ENCODE assay signal across 1 cellular context in the genomic region with DNA sequence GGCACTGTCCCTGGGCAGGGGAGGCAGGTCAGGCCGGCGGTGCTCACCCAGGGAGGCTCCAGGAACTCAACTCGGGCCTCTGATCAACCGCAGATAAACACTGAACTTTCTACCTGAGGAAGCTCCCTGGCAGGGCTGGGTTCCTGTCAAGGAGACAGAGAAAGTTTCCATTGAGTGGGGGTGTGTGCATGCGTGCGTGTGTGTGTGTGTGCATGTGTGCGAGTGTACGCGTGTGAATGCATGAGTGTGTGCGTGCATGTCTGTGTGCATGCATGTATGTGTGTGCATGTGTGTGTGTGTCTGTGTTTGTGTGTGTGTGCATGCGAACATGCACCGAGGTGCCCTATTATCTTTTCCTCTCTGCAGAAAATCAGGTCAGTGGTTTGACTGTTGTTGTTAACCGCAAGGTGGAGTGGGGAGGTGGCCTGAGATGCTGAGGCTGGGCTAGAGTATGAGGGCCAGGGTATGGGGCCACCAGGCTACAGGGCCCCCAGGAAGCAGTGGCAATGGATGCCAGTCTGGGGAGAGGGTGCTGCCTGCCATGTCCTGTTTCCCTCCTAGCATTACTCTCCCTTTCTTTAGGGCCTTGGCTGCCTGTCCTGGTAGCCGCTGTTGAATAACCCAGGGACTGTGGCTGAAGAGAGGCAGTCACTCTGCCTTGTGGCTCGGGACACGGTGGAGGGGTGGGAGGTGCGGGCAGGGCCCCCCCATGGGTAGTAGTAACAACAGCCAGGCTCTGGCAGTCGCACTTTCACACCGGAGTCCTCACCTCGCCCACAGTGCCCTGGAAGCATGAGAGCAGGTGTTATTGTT.
TF ChIP-seq lines count a peak whose summit lies in the region.

No MANE protein-coding gene starts in this region.

TF ChIP-seq in HepG2, 621 proteins besides CTCF, POLR2A, EP300 and RAD21 (continued from another document and continues in another):
- TF ChIP-seq, protein P1, sequence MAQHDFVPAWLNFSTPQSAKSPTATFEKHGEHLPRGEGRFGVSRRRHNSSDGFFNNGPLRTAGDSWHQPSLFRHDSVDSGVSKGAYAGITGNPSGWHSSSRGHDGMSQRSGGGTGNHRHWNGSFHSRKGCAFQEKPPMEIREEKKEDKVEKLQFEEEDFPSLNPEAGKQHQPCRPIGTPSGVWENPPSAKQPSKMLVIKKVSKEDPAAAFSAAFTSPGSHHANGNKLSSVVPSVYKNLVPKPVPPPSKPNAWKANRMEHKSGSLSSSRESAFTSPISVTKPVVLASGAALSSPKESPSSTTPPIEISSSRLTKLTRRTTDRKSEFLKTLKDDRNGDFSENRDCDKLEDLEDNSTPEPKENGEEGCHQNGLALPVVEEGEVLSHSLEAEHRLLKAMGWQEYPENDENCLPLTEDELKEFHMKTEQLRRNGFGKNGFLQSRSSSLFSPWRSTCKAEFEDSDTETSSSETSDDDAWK (CRISPR knock-in tag; IDR thresholded peaks at IDR 0.05), result no peak
- 0 out of 2 replicates have a peak, but pooled peaks have one; percentile 3 for TF ChIP-seq MEIS2 (CRISPR knock-in tag; IDR thresholded peaks at IDR 0.05)
- TF ChIP-seq, protein P2, sequence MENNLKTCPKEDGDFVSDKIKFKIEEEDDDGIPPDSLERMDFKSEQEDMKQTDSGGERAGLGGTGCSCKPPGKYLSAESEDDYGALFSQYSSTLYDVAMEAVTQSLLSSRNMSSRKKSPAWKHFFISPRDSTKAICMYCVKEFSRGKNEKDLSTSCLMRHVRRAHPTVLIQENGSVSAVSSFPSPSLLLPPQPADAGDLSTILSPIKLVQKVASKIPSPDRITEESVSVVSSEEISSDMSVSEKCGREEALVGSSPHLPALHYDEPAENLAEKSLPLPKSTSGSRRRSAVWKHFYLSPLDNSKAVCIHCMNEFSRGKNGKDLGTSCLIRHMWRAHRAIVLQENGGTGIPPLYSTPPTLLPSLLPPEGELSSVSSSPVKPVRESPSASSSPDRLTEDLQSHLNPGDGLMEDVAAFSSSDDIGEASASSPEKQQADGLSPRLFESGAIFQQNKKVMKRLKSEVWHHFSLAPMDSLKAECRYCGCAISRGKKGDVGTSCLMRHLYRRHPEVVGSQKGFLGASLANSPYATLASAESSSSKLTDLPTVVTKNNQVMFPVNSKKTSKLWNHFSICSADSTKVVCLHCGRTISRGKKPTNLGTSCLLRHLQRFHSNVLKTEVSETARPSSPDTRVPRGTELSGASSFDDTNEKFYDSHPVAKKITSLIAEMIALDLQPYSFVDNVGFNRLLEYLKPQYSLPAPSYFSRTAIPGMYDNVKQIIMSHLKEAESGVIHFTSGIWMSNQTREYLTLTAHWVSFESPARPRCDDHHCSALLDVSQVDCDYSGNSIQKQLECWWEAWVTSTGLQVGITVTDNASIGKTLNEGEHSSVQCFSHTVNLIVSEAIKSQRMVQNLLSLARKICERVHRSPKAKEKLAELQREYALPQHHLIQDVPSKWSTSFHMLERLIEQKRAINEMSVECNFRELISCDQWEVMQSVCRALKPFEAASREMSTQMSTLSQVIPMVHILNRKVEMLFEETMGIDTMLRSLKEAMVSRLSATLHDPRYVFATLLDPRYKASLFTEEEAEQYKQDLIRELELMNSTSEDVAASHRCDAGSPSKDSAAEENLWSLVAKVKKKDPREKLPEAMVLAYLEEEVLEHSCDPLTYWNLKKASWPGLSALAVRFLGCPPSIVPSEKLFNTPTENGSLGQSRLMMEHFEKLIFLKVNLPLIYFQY (CRISPR knock-in tag; IDR thresholded peaks at IDR 0.05; ENCODE audit: borderline replicate concordance), result no peak
- TF ChIP-seq, protein P3, sequence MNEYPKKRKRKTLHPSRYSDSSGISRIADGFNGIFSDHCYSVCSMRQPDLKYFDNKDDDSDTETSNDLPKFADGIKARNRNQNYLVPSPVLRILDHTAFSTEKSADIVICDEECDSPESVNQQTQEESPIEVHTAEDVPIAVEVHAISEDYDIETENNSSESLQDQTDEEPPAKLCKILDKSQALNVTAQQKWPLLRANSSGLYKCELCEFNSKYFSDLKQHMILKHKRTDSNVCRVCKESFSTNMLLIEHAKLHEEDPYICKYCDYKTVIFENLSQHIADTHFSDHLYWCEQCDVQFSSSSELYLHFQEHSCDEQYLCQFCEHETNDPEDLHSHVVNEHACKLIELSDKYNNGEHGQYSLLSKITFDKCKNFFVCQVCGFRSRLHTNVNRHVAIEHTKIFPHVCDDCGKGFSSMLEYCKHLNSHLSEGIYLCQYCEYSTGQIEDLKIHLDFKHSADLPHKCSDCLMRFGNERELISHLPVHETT (CRISPR knock-in tag; conservative IDR thresholded peaks at IDR 0.05), result no peak
- TF ChIP-seq ZFY (CRISPR knock-in tag; IDR thresholded peaks at IDR 0.05), result peak; percentile 43; the same call in 1 of the 2 replicates
- TF ChIP-seq POGZ (CRISPR knock-in tag; IDR thresholded peaks at IDR 0.05), result peak; percentile 15; the same call in 1 of the 2 replicates
- no peak for TF ChIP-seq SIX1 (CRISPR knock-in tag; IDR thresholded peaks at IDR 0.05; ENCODE audit: borderline replicate concordance)
- TF ChIP-seq ZBTB7A (CRISPR knock-in tag; IDR thresholded peaks at IDR 0.05), result no peak
- no peak for TF ChIP-seq ZFP82 (CRISPR knock-in tag; IDR thresholded peaks at IDR 0.05; ENCODE audit: borderline replicate concordance)
- no peak for TF ChIP-seq FOXO1 (CRISPR knock-in tag; IDR thresholded peaks at IDR 0.05)
- TF ChIP-seq, protein P4, sequence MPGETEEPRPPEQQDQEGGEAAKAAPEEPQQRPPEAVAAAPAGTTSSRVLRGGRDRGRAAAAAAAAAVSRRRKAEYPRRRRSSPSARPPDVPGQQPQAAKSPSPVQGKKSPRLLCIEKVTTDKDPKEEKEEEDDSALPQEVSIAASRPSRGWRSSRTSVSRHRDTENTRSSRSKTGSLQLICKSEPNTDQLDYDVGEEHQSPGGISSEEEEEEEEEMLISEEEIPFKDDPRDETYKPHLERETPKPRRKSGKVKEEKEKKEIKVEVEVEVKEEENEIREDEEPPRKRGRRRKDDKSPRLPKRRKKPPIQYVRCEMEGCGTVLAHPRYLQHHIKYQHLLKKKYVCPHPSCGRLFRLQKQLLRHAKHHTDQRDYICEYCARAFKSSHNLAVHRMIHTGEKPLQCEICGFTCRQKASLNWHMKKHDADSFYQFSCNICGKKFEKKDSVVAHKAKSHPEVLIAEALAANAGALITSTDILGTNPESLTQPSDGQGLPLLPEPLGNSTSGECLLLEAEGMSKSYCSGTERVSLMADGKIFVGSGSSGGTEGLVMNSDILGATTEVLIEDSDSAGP (CRISPR knock-in tag; IDR thresholded peaks at IDR 0.05; ENCODE audit: borderline replicate concordance), result no peak; the same call in 1 of the 2 replicates
- TF ChIP-seq ZNF205 (CRISPR knock-in tag; IDR thresholded peaks at IDR 0.05), result no peak
- no peak for TF ChIP-seq ZNF839 (CRISPR knock-in tag; IDR thresholded peaks at IDR 0.05; ENCODE audit: borderline replicate concordance)
- TF ChIP-seq, protein P5, sequence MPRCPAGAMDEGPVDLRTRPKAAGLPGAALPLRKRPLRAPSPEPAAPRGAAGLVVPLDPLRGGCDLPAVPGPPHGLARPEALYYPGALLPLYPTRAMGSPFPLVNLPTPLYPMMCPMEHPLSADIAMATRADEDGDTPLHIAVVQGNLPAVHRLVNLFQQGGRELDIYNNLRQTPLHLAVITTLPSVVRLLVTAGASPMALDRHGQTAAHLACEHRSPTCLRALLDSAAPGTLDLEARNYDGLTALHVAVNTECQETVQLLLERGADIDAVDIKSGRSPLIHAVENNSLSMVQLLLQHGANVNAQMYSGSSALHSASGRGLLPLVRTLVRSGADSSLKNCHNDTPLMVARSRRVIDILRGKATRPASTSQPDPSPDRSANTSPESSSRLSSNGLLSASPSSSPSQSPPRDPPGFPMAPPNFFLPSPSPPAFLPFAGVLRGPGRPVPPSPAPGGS (CRISPR knock-in tag; IDR thresholded peaks at IDR 0.05), result no peak
- TF ChIP-seq, protein P6, sequence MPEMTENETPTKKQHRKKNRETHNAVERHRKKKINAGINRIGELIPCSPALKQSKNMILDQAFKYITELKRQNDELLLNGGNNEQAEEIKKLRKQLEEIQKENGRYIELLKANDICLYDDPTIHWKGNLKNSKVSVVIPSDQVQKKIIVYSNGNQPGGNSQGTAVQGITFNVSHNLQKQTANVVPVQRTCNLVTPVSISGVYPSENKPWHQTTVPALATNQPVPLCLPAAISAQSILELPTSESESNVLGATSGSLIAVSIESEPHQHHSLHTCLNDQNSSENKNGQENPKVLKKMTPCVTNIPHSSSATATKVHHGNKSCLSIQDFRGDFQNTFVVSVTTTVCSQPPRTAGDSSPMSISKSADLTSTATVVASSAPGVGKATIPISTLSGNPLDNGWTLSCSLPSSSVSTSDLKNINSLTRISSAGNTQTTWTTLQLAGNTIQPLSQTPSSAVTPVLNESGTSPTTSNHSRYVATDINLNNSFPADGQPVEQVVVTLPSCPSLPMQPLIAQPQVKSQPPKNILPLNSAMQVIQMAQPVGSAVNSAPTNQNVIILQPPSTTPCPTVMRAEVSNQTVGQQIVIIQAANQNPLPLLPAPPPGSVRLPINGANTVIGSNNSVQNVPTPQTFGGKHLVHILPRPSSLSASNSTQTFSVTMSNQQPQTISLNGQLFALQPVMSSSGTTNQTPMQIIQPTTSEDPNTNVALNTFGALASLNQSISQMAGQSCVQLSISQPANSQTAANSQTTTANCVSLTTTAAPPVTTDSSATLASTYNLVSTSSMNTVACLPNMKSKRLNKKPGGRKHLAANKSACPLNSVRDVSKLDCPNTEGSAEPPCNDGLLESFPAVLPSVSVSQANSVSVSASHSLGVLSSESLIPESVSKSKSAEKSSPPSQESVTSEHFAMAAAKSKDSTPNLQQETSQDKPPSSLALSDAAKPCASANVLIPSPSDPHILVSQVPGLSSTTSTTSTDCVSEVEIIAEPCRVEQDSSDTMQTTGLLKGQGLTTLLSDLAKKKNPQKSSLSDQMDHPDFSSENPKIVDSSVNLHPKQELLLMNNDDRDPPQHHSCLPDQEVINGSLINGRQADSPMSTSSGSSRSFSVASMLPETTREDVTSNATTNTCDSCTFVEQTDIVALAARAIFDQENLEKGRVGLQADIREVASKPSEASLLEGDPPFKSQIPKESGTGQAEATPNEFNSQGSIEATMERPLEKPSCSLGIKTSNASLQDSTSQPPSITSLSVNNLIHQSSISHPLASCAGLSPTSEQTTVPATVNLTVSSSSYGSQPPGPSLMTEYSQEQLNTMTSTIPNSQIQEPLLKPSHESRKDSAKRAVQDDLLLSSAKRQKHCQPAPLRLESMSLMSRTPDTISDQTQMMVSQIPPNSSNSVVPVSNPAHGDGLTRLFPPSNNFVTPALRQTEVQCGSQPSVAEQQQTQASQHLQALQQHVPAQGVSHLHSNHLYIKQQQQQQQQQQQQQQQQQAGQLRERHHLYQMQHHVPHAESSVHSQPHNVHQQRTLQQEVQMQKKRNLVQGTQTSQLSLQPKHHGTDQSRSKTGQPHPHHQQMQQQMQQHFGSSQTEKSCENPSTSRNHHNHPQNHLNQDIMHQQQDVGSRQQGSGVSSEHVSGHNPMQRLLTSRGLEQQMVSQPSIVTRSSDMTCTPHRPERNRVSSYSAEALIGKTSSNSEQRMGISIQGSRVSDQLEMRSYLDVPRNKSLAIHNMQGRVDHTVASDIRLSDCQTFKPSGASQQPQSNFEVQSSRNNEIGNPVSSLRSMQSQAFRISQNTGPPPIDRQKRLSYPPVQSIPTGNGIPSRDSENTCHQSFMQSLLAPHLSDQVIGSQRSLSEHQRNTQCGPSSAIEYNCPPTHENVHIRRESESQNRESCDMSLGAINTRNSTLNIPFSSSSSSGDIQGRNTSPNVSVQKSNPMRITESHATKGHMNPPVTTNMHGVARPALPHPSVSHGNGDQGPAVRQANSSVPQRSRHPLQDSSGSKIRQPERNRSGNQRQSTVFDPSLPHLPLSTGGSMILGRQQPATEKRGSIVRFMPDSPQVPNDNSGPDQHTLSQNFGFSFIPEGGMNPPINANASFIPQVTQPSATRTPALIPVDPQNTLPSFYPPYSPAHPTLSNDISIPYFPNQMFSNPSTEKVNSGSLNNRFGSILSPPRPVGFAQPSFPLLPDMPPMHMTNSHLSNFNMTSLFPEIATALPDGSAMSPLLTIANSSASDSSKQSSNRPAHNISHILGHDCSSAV (CRISPR knock-in tag; IDR thresholded peaks at IDR 0.05; ENCODE audit: borderline replicate concordance), result no peak
- TF ChIP-seq JARID2 (CRISPR knock-in tag; IDR thresholded peaks at IDR 0.05; ENCODE audit: insufficient replicate concordance), result no peak
- TF ChIP-seq TBL1XR1 (IDR thresholded peaks at IDR 0.05; ENCODE audit: borderline replicate concordance, low read length, partially characterized antibody), result no peak
- TF ChIP-seq EEA1 (CRISPR knock-in tag; IDR thresholded peaks at IDR 0.05; ENCODE audit: borderline replicate concordance), result no peak
- TF ChIP-seq, protein P7, sequence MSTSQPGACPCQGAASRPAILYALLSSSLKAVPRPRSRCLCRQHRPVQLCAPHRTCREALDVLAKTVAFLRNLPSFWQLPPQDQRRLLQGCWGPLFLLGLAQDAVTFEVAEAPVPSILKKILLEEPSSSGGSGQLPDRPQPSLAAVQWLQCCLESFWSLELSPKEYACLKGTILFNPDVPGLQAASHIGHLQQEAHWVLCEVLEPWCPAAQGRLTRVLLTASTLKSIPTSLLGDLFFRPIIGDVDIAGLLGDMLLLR (CRISPR knock-in tag; IDR thresholded peaks at IDR 0.05), result no peak
- no peak for TF ChIP-seq JDP2 (CRISPR knock-in tag; IDR thresholded peaks at IDR 0.05; ENCODE audit: borderline replicate concordance)
- TF ChIP-seq, protein P8, sequence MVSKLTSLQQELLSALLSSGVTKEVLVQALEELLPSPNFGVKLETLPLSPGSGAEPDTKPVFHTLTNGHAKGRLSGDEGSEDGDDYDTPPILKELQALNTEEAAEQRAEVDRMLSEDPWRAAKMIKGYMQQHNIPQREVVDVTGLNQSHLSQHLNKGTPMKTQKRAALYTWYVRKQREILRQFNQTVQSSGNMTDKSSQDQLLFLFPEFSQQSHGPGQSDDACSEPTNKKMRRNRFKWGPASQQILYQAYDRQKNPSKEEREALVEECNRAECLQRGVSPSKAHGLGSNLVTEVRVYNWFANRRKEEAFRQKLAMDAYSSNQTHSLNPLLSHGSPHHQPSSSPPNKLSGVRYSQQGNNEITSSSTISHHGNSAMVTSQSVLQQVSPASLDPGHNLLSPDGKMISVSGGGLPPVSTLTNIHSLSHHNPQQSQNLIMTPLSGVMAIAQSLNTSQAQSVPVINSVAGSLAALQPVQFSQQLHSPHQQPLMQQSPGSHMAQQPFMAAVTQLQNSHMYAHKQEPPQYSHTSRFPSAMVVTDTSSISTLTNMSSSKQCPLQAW (CRISPR knock-in tag; IDR thresholded peaks at IDR 0.05), result no peak
- TF ChIP-seq, protein P9, sequence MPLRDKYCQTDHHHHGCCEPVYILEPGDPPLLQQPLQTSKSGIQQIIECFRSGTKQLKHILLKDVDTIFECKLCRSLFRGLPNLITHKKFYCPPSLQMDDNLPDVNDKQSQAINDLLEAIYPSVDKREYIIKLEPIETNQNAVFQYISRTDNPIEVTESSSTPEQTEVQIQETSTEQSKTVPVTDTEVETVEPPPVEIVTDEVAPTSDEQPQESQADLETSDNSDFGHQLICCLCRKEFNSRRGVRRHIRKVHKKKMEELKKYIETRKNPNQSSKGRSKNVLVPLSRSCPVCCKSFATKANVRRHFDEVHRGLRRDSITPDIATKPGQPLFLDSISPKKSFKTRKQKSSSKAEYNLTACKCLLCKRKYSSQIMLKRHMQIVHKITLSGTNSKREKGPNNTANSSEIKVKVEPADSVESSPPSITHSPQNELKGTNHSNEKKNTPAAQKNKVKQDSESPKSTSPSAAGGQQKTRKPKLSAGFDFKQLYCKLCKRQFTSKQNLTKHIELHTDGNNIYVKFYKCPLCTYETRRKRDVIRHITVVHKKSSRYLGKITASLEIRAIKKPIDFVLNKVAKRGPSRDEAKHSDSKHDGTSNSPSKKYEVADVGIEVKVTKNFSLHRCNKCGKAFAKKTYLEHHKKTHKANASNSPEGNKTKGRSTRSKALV (CRISPR knock-in tag; IDR thresholded peaks at IDR 0.05), result no peak
- no peak for TF ChIP-seq NFIB (CRISPR knock-in tag; IDR thresholded peaks at IDR 0.05; ENCODE audit: borderline replicate concordance)
